In genomic region chr1:158996998-158997397, GRCh38 we compare ENCODE assay signal across 2 cellular contexts.
TF ChIP-seq lines count a peak whose summit lies in the region.

No MANE protein-coding gene starts in this region.

TF ChIP-seq in GM12878, 131 proteins besides CTCF, POLR2A, EP300 and RAD21:
- no peak for TF ChIP-seq MXI1 (IDR thresholded peaks at IDR 0.05; ENCODE audit: low read depth, low read length)
- no peak for TF ChIP-seq CUX1 (IDR thresholded peaks at IDR 0.05; ENCODE audit: insufficient replicate concordance, low read depth, low read length)
- TF ChIP-seq IKZF1 (conservative IDR thresholded peaks at IDR 0.05) = no peak
- TF ChIP-seq EZH2 (IDR thresholded peaks at IDR 0.05; ENCODE audit: borderline replicate concordance, control insufficient read depth, low read depth, low read length) = no peak
- no peak for TF ChIP-seq POLR2AphosphoS5 (IDR thresholded peaks at IDR 0.05; ENCODE audit: low read length)
TF ChIP-seq in GM12878: peak in this region for 0.

TF ChIP-seq in SK-N-SH treated with all-trans-retinoic acid at 6 μM for 48 hours, 23 proteins besides CTCF, POLR2A, EP300 and RAD21:
- TF ChIP-seq, protein P1, sequence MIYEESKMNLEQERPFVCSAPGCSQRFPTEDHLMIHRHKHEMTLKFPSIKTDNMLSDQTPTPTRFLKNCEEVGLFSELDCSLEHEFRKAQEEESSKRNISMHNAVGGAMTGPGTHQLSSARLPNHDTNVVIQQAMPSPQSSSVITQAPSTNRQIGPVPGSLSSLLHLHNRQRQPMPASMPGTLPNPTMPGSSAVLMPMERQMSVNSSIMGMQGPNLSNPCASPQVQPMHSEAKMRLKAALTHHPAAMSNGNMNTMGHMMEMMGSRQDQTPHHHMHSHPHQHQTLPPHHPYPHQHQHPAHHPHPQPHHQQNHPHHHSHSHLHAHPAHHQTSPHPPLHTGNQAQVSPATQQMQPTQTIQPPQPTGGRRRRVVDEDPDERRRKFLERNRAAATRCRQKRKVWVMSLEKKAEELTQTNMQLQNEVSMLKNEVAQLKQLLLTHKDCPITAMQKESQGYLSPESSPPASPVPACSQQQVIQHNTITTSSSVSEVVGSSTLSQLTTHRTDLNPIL (CRISPR knock-in tag; IDR thresholded peaks at IDR 0.05; ENCODE audit: low read depth) = no peak
- TF ChIP-seq, protein P2, sequence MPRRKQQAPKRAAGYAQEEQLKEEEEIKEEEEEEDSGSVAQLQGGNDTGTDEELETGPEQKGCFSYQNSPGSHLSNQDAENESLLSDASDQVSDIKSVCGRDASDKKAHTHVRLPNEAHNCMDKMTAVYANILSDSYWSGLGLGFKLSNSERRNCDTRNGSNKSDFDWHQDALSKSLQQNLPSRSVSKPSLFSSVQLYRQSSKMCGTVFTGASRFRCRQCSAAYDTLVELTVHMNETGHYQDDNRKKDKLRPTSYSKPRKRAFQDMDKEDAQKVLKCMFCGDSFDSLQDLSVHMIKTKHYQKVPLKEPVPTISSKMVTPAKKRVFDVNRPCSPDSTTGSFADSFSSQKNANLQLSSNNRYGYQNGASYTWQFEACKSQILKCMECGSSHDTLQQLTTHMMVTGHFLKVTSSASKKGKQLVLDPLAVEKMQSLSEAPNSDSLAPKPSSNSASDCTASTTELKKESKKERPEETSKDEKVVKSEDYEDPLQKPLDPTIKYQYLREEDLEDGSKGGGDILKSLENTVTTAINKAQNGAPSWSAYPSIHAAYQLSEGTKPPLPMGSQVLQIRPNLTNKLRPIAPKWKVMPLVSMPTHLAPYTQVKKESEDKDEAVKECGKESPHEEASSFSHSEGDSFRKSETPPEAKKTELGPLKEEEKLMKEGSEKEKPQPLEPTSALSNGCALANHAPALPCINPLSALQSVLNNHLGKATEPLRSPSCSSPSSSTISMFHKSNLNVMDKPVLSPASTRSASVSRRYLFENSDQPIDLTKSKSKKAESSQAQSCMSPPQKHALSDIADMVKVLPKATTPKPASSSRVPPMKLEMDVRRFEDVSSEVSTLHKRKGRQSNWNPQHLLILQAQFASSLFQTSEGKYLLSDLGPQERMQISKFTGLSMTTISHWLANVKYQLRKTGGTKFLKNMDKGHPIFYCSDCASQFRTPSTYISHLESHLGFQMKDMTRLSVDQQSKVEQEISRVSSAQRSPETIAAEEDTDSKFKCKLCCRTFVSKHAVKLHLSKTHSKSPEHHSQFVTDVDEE (CRISPR knock-in tag; IDR thresholded peaks at IDR 0.05) = no peak
- TF ChIP-seq ZNF565 (CRISPR knock-in tag; conservative IDR thresholded peaks at IDR 0.05; ENCODE audit: low read depth) = no peak
- no peak for TF ChIP-seq SNAI2 (CRISPR knock-in tag; IDR thresholded peaks at IDR 0.05)
